In the genomic region with DNA sequence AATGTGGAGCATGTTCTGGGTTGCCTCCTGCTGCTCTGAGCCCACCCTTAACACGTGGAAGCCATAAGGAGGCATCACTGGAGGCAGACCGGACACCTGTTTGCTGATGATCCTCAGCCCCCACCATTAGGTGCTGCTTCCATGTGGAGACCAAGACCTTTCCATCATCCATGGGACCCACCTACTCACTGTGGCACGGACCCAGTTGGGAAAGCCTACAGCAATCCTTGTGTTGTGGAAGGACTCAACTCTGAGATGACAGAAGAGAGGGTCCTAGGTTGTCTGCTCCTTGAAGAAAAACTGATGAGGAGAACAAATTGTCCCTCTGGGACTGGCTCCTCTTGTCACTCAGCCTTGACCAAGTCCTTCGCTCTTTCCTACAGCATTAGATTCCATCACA, we compare ENCODE assay signal across 6 cellular contexts.
"Had no signal": no experiment of that assay in that cellular context is flagged by ENCODE, and none has a peak within 500 bp of the region (broad histone marks: within the 10 kb centered on the region; RNA-seq: fewer than 3 reads in every experiment).

No MANE protein-coding gene starts in this region.

- H3K36me3 ChIP-seq: HAP-1 had no signal

- H3K9me3 ChIP-seq: HAP-1 had no signal

- ATAC-seq: HepG2 had no signal

- H3K27ac ChIP-seq: GM23248, HL-60 had no signal

- H3K4me1 ChIP-seq: HAP-1 had no signal

- DNase-seq: GM23248, GOT3, H7 had no signal

- H3K4me3 ChIP-seq: GM23248, HAP-1 had no signal
